Comparison of ENCODE assay signal across 15 cellular contexts in the genomic region with DNA sequence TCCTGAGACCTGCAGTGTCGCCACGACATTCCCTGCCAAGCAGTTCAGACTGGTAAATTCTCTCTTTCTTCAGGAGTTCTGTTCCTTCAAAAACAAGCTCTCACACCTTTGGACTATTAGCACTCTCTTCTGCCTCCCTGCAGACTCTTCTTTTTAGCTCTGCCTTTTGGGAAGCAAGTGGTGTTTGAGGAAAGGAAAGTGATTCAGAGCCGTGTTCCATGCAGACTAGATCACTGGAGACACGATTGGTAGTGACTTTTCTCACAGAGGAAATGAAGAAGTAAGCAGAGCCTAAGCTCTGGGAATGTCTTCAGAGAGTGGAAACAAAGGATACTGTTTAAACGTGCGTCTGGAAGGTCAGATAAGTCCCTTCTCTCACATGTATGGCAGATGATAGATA.
DNase-seq lines count a peak whose midpoint lies in the region; ATAC-seq and TF ChIP-seq lines count a peak whose summit lies in the region.
"Had no signal": no experiment of that assay in that cellular context is flagged by ENCODE, and none has a peak within 500 bp of the region (broad histone marks: within the 10 kb centered on the region; RNA-seq: fewer than 3 reads in every experiment).

No MANE protein-coding gene starts in this region.

- H3K4me2 ChIP-seq in skeletal muscle satellite cell (ENCODE audit: low read length): peak overlapping the region; percentile 56
- no peak overlapping the region for H3K4me2 ChIP-seq in Karpas-422 (ENCODE audit: low read depth, low read length, poor library complexity, severe bottlenecking)

- H4K20me1 ChIP-seq in Karpas-422 (ENCODE audit: insufficient read depth, low read depth, low read length): no peaks in the 10 kb centered on the region

- peak overlapping the region; percentile 80 for H3K27ac Mint-ChIP-seq in MCF 10A (ENCODE audit: low read depth, unreplicated experiment)

- no peak overlapping the region for H2AFZ ChIP-seq in Karpas-422 (ENCODE audit: low read length)

- no peaks in the 10 kb centered on the region for H3K79me2 ChIP-seq in Karpas-422 (ENCODE audit: low read length)

- CTCF ChIA-PET in MCF 10A (lab: Yijun Ruan, JAX): interaction anchor here (0.6 to 2.6 kb wide), 3 partner anchors 34 to 1160 kb away, joined by 3 to 13 read pairs (median 4); no protein-coding TSS in a partner anchor

- H3K4me3 Mint-ChIP-seq in MCF 10A (ENCODE audit: unreplicated experiment): no peak overlapping the region
- H3K4me3 Mint-ChIP-seq: activated T-cell treated with anti-CD3 and anti-CD28 coated beads, Interleukin-2, amount 50 U/mL, for 4 hours; mesothelial cell of epicardium had no signal

- peaks cover 7% of the 10 kb centered on the region for H3K36me3 Mint-ChIP-seq in MCF 10A (ENCODE audit: insufficient read depth, unreplicated experiment)

- H3K27me3 ChIP-seq in left ventricle myocardium inferior (ENCODE audit: low read depth) (peaks cover 18% of the 10 kb centered on the region), skeletal muscle satellite cell (ENCODE audit: control insufficient read depth, insufficient read depth, low read length) (no peaks in the 10 kb centered on the region), Karpas-422 (ENCODE audit: low read length) (no peaks in the 10 kb centered on the region)
- H3K27me3 ChIP-seq: BE2C, cardiac muscle cell had no signal

- peaks cover 21% of the 10 kb centered on the region for H3K4me1 ChIP-seq in left ventricle myocardium inferior
- H3K4me1 ChIP-seq in skeletal muscle satellite cell (ENCODE audit: control insufficient read depth, insufficient read depth, low read length): peaks cover 28% of the 10 kb centered on the region
- no peaks in the 10 kb centered on the region for H3K4me1 ChIP-seq in Karpas-422 (ENCODE audit: low read length)
- H3K4me1 ChIP-seq: BE2C had no signal

- ATAC-seq in GM18498 (IDR thresholded peaks at IDR 0.05; ENCODE audit: unreplicated experiment): no peak
- ATAC-seq: activated T-cell treated with anti-CD3 and anti-CD28 coated beads, Interleukin-2, amount 50 U/mL, for 4 hours had no signal

- intact Hi-C loops in MCF 10A (cut with micrococcal nuclease): no loop called here
- intact Hi-C loops in left ventricle myocardium inferior (cut with micrococcal nuclease): no loop called here

- H3K36me3 ChIP-seq in left ventricle myocardium inferior (no peaks in the 10 kb centered on the region), skeletal muscle satellite cell (ENCODE audit: insufficient read depth, low read length) (no peaks in the 10 kb centered on the region), Karpas-422 (ENCODE audit: insufficient read depth, low read length) (no peaks in the 10 kb centered on the region)
- H3K36me3 ChIP-seq: BE2C, cardiac muscle cell had no signal

- peaks cover 54% of the 10 kb centered on the region for H3K4me1 Mint-ChIP-seq in MCF 10A (ENCODE audit: insufficient read depth, unreplicated experiment)

- no peak overlapping the region for H3K4me3 ChIP-seq in left ventricle myocardium inferior
- H3K4me3 ChIP-seq in skeletal muscle satellite cell (ENCODE audit: low read length): peak overlapping the region; percentile 9
- H3K4me3 ChIP-seq in Karpas-422 (ENCODE audit: low read length): no peak overlapping the region
- H3K4me3 ChIP-seq: cardiac muscle cell had no signal

- DNase-seq in EH (ENCODE audit: low read depth) (peak; percentile 77), MCF 10A (ENCODE audit: unreplicated experiment) (no peak), left ventricle myocardium inferior (no peak), SIG-M5 treated with dmso at 0.1 percent for 504 hours (lab: John Stamatoyannopoulos, UW; ENCODE audit: unreplicated experiment) (no peak), SW480 (ENCODE audit: low spot score) (no peak), Karpas-422 (no peak)
- DNase-seq: activated T-cell treated with anti-CD3 and anti-CD28 coated beads, Interleukin-2, amount 50 U/mL, for 4 hours; BE2C; NCI-H2107; stimulated activated CD4-positive, alpha-beta T cell treated with anti-CD3 and anti-CD28 coated beads, Interleukin-12 subunit alpha, Interleukin-12 subunit beta, amount 100 ng/mL, for 4 hours had no signal

- peak overlapping the region; percentile 56 for H3K9ac ChIP-seq in skeletal muscle satellite cell (ENCODE audit: low read depth, low read length)
- H3K9ac ChIP-seq in Karpas-422 (ENCODE audit: low read length): no peak overlapping the region

- POLR2A ChIA-PET in MCF 10A (lab: Yijun Ruan, JAX): interaction anchor here (0.7 to 3.3 kb wide), 24 partner anchors 9 to 1163 kb away, joined by 3 to 26 read pairs (median 5); partner anchors contain the start of gene LPP

- TF ChIP-seq CTCF in MCF 10A (IDR thresholded peaks at IDR 0.05; ENCODE audit: unreplicated experiment): no peak
- no peak for TF ChIP-seq CTCF in left ventricle myocardium inferior (IDR thresholded peaks at IDR 0.05; ENCODE audit: borderline replicate concordance)

- peak overlapping the region; percentile 36 for H3K27ac ChIP-seq in left ventricle myocardium inferior (replicated peaks)
- H3K27ac ChIP-seq in Karpas-422 (ENCODE audit: low read length): no peak overlapping the region
- H3K27ac ChIP-seq: cardiac muscle cell, VCaP had no signal

- BruUV-seq in MCF 10A (replicated peaks; lab: Mats Ljungman, UMichigan): no TSS peak

- H3K9me3 ChIP-seq in left ventricle myocardium inferior (replicated peaks) (no peaks in the 10 kb centered on the region), skeletal muscle satellite cell (replicated peaks; ENCODE audit: low read length) (no peaks in the 10 kb centered on the region), Karpas-422 (ENCODE audit: low read length) (no peaks in the 10 kb centered on the region)
- H3K9me3 ChIP-seq: BE2C had no signal

- 0 out of 2 replicates have a peak, but pooled peaks cover 4% of the 10 kb centered on the region for H3K9me2 ChIP-seq in Karpas-422 (replicated peaks; ENCODE audit: insufficient read depth, low read length)

- no peaks in the 10 kb centered on the region for H3K27me3 Mint-ChIP-seq in MCF 10A (ENCODE audit: insufficient read depth, unreplicated experiment)

- no peaks in the 10 kb centered on the region for H3K9me3 Mint-ChIP-seq in MCF 10A (ENCODE audit: unreplicated experiment)
- H3K9me3 Mint-ChIP-seq: activated T-cell treated with anti-CD3 and anti-CD28 coated beads, Interleukin-2, amount 50 U/mL, for 4 hours had no signal
